18 cellular contexts compared by ENCODE assay signal in the genomic region with DNA sequence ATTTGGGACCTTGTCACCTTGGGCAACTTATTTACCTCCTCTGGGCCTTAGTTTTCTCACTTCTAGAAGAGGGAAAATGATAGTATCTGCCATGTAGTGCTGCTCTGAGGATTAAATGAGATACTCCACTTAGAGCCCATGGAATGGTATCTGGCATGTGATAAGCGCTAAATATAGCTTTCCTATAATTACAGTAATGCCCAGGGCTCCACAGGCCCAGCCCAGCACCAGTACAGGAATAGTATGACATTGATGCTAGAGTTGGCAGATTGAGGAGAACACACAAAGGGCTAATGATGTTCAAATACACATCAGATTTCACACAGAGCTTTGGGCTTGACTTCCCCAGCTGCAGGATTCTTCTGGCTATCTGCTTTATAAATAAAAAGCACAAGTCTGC. TPM values are rescaled to one million over a fixed set of nuclear protein-coding genes. Genes with fewer than 3 reads are reported as not detected.
DNase-seq lines count a peak whose midpoint lies in the region; ATAC-seq and TF ChIP-seq lines count a peak whose summit lies in the region.
"Had no signal": no experiment of that assay in that cellular context is flagged by ENCODE, and none has a peak within 500 bp of the region (broad histone marks: within the 10 kb centered on the region; RNA-seq: fewer than 3 reads in every experiment).

No MANE protein-coding gene starts in this region.

- no peaks in the 10 kb centered on the region for H3K27me3 ChIP-seq in right cardiac atrium (ENCODE audit: control insufficient read depth, insufficient read depth)
- H3K27me3 ChIP-seq: BLaER1 had no signal

- no peaks in the 10 kb centered on the region for H3K4me1 ChIP-seq in right cardiac atrium (ENCODE audit: control insufficient read depth, insufficient read depth, low read length)
- H3K4me1 ChIP-seq: BLaER1 had no signal

- ATAC-seq in Right ventricle myocardium inferior = peak; percentile 51
- ATAC-seq in right cardiac atrium = no peak
- no peak for ATAC-seq in HG03175 (IDR thresholded peaks at IDR 0.05; ENCODE audit: unreplicated experiment)
- ATAC-seq: HCT116 had no signal

- H3K27ac Mint-ChIP-seq in mesothelial cell of epicardium = no peak overlapping the region

- TF ChIP-seq CTCF in mesothelial cell of epicardium (IDR thresholded peaks at IDR 0.05; ENCODE audit: unreplicated experiment) = no peak

- no peak for DNase-seq in Right ventricle myocardium inferior (ENCODE audit: missing footprints)
- DNase-seq in right cardiac atrium = no peak
- DNase-seq in EH (ENCODE audit: low read depth) = peak; percentile 30
- DNase-seq in NCI-H146 treated with DMSO at 0.1 percent for 48 hours (lab: John Stamatoyannopoulos, UW; ENCODE audit: unreplicated experiment) = peak; percentile 25
- peak; percentile 59 for DNase-seq in foreskin melanocyte
- no peak for DNase-seq in mesothelial cell of epicardium (ENCODE audit: low spot score in 2 of 2, unreplicated experiment in 2 of 2)
- no peak for DNase-seq in activated T-cell treated with anti-CD3 and anti-CD28 coated beads, Interleukin-2, amount 50 U/mL, for 48 hours
- DNase-seq: 8988T; CD4-positive, alpha-beta memory T cell; DMS153; DMS79; GF-D8; GOT3; H7 had no signal

- no peak overlapping the region for H3K4me3 Mint-ChIP-seq in mesothelial cell of epicardium
- H3K4me3 Mint-ChIP-seq: CD14-positive monocyte; CD4-positive, alpha-beta memory T cell had no signal

- WGBS in right cardiac atrium = 96% methylated on average over 1 of the region's 1 CpG

- H3K9me3 Mint-ChIP-seq in mesothelial cell of epicardium = peaks cover 6% of the 10 kb centered on the region
- H3K9me3 Mint-ChIP-seq: CD4-positive, alpha-beta memory T cell had no signal

- no peak overlapping the region for H3K27ac ChIP-seq in right cardiac atrium (ENCODE audit: low read length)
- H3K27ac ChIP-seq: BLaER1 had no signal

- peaks cover 6% of the 10 kb centered on the region for H3K36me3 Mint-ChIP-seq in mesothelial cell of epicardium

- H3K9me3 ChIP-seq in right cardiac atrium (ENCODE audit: control insufficient read depth, low read length) = no peaks in the 10 kb centered on the region

- H3K4me3 ChIP-seq in right cardiac atrium (ENCODE audit: low read length) = no peak overlapping the region
- H3K4me3 ChIP-seq: BLaER1 had no signal

- H3K27me3 Mint-ChIP-seq in mesothelial cell of epicardium (ENCODE audit: low read depth) = peaks cover 4% of the 10 kb centered on the region
- H3K27me3 Mint-ChIP-seq: CD4-positive, alpha-beta memory T cell had no signal

- intact Hi-C loops in Right ventricle myocardium inferior (cut with DNase I) = loop anchor here (5.0 kb wide), 1 partner anchor 33 kb away; the partner anchor contains the start of gene FAS
- intact Hi-C loops in right cardiac atrium (cut with DNase I) = no loop called here

- peaks cover 2% of the 10 kb centered on the region for H3K4me1 Mint-ChIP-seq in mesothelial cell of epicardium

RNA-seq across cellular contexts. Expression of gene FAS, which starts 34.9 kb away (rescaled TPM):
- total RNA-seq in Right ventricle myocardium inferior = 4.7 TPM
- 10 to 100 TPM in 1 of 4 donors, 1 to 10 TPM in 3; 5.7 to 10.1 (median 6.5) TPM for total RNA-seq in right cardiac atrium
- 4.7 TPM for polyA plus RNA-seq in right cardiac atrium
- total RNA-seq in mesothelial cell of epicardium = 6.1 to 6.8 TPM (median 6.3 TPM) in 3 replicates

Comparison
In these comparisons a context has a peak if more than half of its experiments do, and no peak if none do; other contexts are left out.
1. DNase-seq: peak in EH (single experiment), NCI-H146 treated with DMSO at 0.1 percent for 48 hours (single experiment) and foreskin melanocyte (single experiment); none in Right ventricle myocardium inferior (single experiment), right cardiac atrium (0 of 3), mesothelial cell of epicardium (0 of 2) and activated T-cell treated with anti-CD3 and anti-CD28 coated beads, Interleukin-2, amount 50 U/mL, for 48 hours (0 of 2).